Comparison of ENCODE assay signal across 14 cellular contexts in genomic region chr6:51814418-51814817, GRCh38.
DNase-seq lines count a peak whose midpoint lies in the region; ATAC-seq and TF ChIP-seq lines count a peak whose summit lies in the region.
"Had no signal": no experiment of that assay in that cellular context is flagged by ENCODE, and none has a peak within 500 bp of the region (broad histone marks: within the 10 kb centered on the region; RNA-seq: fewer than 3 reads in every experiment).

No MANE protein-coding gene starts in this region.

- CTCF ChIA-PET in WTC11 (lab: Charles Lee), result interaction anchor here (0.6 to 0.9 kb wide), 2 partner anchors 61 to 146 kb away, joined by 3 to 5 read pairs; no protein-coding TSS in a partner anchor

- H3K4me1 Mint-ChIP-seq in WTC11, result peaks cover 55% of the 10 kb centered on the region
- H3K4me1 Mint-ChIP-seq: activated CD4-positive, alpha-beta memory T cell treated with anti-CD3 and anti-CD28 coated beads, Interleukin-2, amount 10 ng/mL, durations not matched to agents 7 days and 5 days; stimulated activated naive CD8-positive, alpha-beta T cell treated with anti-CD3 and anti-CD28 coated beads, Interleukin-15, amount 100 ng/mL, for 72 hours had no signal

- DNase-seq in DMS153 treated with DMSO at 0.1 percent for 48 hours (lab: John Stamatoyannopoulos, UW; ENCODE audit: unreplicated experiment), result peak; percentile 86
- peak; percentile 11 for DNase-seq in NCI-H1105 (lab: John Stamatoyannopoulos, UW)
- peak; percentile 40 for DNase-seq in WTC11 (ENCODE audit: low spot score)
- no peak for DNase-seq in amniotic stem cell (lab: John Stamatoyannopoulos, UW)
- no peak for DNase-seq in EL
- DNase-seq: activated CD4-positive, alpha-beta memory T cell treated with anti-CD3 and anti-CD28 coated beads, Interleukin-2, amount 10 ng/mL, durations not matched to agents 7 days and 5 days; IMR-90; left lung; SIG-M5; spleen; stimulated activated naive CD8-positive, alpha-beta T cell treated with anti-CD3 and anti-CD28 coated beads, Interleukin-15, amount 100 ng/mL, for 72 hours had no signal

- POLR2A ChIA-PET in WTC11 (lab: Charles Lee), result no interaction called here

- ATAC-seq in GM21619 (IDR thresholded peaks at IDR 0.05; ENCODE audit: unreplicated experiment), result peak; percentile 57
- ATAC-seq in WTC11, result peak; percentile 79
- ATAC-seq in GM21717 (IDR thresholded peaks at IDR 0.05; ENCODE audit: unreplicated experiment), result no peak
- no peak for ATAC-seq in GM18520 (IDR thresholded peaks at IDR 0.05; ENCODE audit: unreplicated experiment)
- ATAC-seq: left lung; stimulated activated naive CD8-positive, alpha-beta T cell treated with anti-CD3 and anti-CD28 coated beads, Interleukin-15, amount 100 ng/mL, for 72 hours had no signal

- H3K36me3 Mint-ChIP-seq in WTC11, result peaks cover 11% of the 10 kb centered on the region

- TF ChIP-seq CTCF in WTC11 (IDR thresholded peaks at IDR 0.05), result no peak

- peaks cover 29% of the 10 kb centered on the region for H3K9me3 Mint-ChIP-seq in WTC11
- H3K9me3 Mint-ChIP-seq: activated CD4-positive, alpha-beta memory T cell treated with anti-CD3 and anti-CD28 coated beads, Interleukin-2, amount 10 ng/mL, durations not matched to agents 7 days and 5 days; stimulated activated naive CD8-positive, alpha-beta T cell treated with anti-CD3 and anti-CD28 coated beads, Interleukin-15, amount 100 ng/mL, for 72 hours had no signal

- peak overlapping the region; percentile 86; the same call in 1 of the 2 replicates for H3K27ac Mint-ChIP-seq in WTC11
- H3K27ac Mint-ChIP-seq: activated CD4-positive, alpha-beta memory T cell treated with anti-CD3 and anti-CD28 coated beads, Interleukin-2, amount 10 ng/mL, durations not matched to agents 7 days and 5 days had no signal

- no peak overlapping the region for H3K4me3 Mint-ChIP-seq in WTC11
- H3K4me3 Mint-ChIP-seq: activated CD4-positive, alpha-beta memory T cell treated with anti-CD3 and anti-CD28 coated beads, Interleukin-2, amount 10 ng/mL, durations not matched to agents 7 days and 5 days; stimulated activated naive CD8-positive, alpha-beta T cell treated with anti-CD3 and anti-CD28 coated beads, Interleukin-15, amount 100 ng/mL, for 72 hours had no signal

- peaks cover 2% of the 10 kb centered on the region; the same call in 1 of the 2 replicates for H3K27me3 Mint-ChIP-seq in WTC11 (ENCODE audit: low read depth)
- H3K27me3 Mint-ChIP-seq: activated CD4-positive, alpha-beta memory T cell treated with anti-CD3 and anti-CD28 coated beads, Interleukin-2, amount 10 ng/mL, durations not matched to agents 7 days and 5 days; stimulated activated naive CD8-positive, alpha-beta T cell treated with anti-CD3 and anti-CD28 coated beads, Interleukin-15, amount 100 ng/mL, for 72 hours had no signal

TF ChIP-seq in WTC11, 78 proteins besides CTCF, POLR2A, EP300 and RAD21:
- 0 out of 2 replicates have a peak, but pooled peaks have one; percentile 31 for TF ChIP-seq ETV6 (CRISPR knock-in tag; IDR thresholded peaks at IDR 0.05)
- TF ChIP-seq ZBTB21 (CRISPR knock-in tag; IDR thresholded peaks at IDR 0.05; ENCODE audit: borderline replicate concordance), result no peak
- peak; percentile 100 for TF ChIP-seq ZNF423 (CRISPR knock-in tag; IDR thresholded peaks at IDR 0.05)
- no peak for TF ChIP-seq E2F5 (CRISPR knock-in tag; IDR thresholded peaks at IDR 0.05)
- no peak for TF ChIP-seq ERG (CRISPR knock-in tag; IDR thresholded peaks at IDR 0.05)
- no peak for TF ChIP-seq NR2C2 (CRISPR knock-in tag; IDR thresholded peaks at IDR 0.05)
- TF ChIP-seq FOXP1 (CRISPR knock-in tag; IDR thresholded peaks at IDR 0.05; ENCODE audit: borderline replicate concordance), result no peak
- peak; percentile 39; the same call in 1 of the 2 replicates for TF ChIP-seq ZSCAN18 (CRISPR knock-in tag; IDR thresholded peaks at IDR 0.05)
- peak; percentile 30; the same call in 1 of the 2 replicates for TF ChIP-seq TEAD1 (CRISPR knock-in tag; IDR thresholded peaks at IDR 0.05)
- TF ChIP-seq MYBL2 (CRISPR knock-in tag; IDR thresholded peaks at IDR 0.05), result no peak
- TF ChIP-seq FOXP4 (CRISPR knock-in tag; IDR thresholded peaks at IDR 0.05), result peak; percentile 50; the same call in 1 of the 2 replicates
- TF ChIP-seq ZNF416 (CRISPR knock-in tag; IDR thresholded peaks at IDR 0.05), result no peak
- TF ChIP-seq ZNF232 (CRISPR knock-in tag; IDR thresholded peaks at IDR 0.05), result no peak
- TF ChIP-seq ZNF425 (CRISPR knock-in tag; conservative IDR thresholded peaks at IDR 0.05), result no peak
- no peak for TF ChIP-seq NFE2L1 (CRISPR knock-in tag; IDR thresholded peaks at IDR 0.05)

Comparison
In these comparisons a context has a peak if more than half of its experiments do, and no peak if none do; other contexts are left out.
1. DNase-seq: peak in DMS153 treated with DMSO at 0.1 percent for 48 hours (single experiment), NCI-H1105 (single experiment) and WTC11 (single experiment); none in amniotic stem cell (single experiment) and EL (single experiment).
2. ATAC-seq: peak in GM21619 (single experiment) and WTC11 (single experiment); none in GM21717 (single experiment) and GM18520 (single experiment).